ENCODE assay signal across 13 cellular contexts in genomic region chr17:64009571-64010402, GRCh38. TPM values are rescaled to one million over a fixed set of nuclear protein-coding genes. Genes with fewer than 3 reads are reported as not detected.
A peak's percentile ranks its signal among the peaks of the same experiment; 100 is the strongest.
DNase-seq lines count a peak whose midpoint lies in the region; ATAC-seq, FAIRE-seq and TF ChIP-seq lines count a peak whose summit lies in the region.
"Had no signal": no experiment of that assay in that cellular context is flagged by ENCODE, and none has a peak within 500 bp of the region (broad histone marks: within the 10 kb centered on the region; RNA-seq: fewer than 3 reads in every experiment).

No MANE protein-coding gene starts in this region.

- FAIRE-seq in RCC 7860 (lab: Jason Lieb, UNC): no peak

- H3K27ac ChIP-seq in CD8-positive, alpha-beta T cell (ENCODE audit: low read depth, low read length): no peak overlapping the region
- no peak overlapping the region for H3K27ac ChIP-seq in colonic mucosa
- H3K27ac ChIP-seq in neural progenitor cell: no peak overlapping the region

- peak overlapping the region; percentile 77 for H3K27ac Mint-ChIP-seq in CD8-positive, alpha-beta T cell
- peak overlapping the region; percentile 68 for H3K27ac Mint-ChIP-seq in neural progenitor cell
- H3K27ac Mint-ChIP-seq in osteocyte (ENCODE audit: unreplicated experiment): no peak overlapping the region

- peaks cover 77% of the 10 kb centered on the region for H3K4me1 Mint-ChIP-seq in CD8-positive, alpha-beta T cell (ENCODE audit: low read depth)
- H3K4me1 Mint-ChIP-seq in neural progenitor cell (peaks cover 26% of the 10 kb centered on the region), osteocyte (ENCODE audit: unreplicated experiment) (peaks cover 15% of the 10 kb centered on the region)

- no peaks in the 10 kb centered on the region for H3K9me3 Mint-ChIP-seq in CD8-positive, alpha-beta T cell
- H3K9me3 Mint-ChIP-seq in neural progenitor cell (no peaks in the 10 kb centered on the region), osteocyte (ENCODE audit: unreplicated experiment) (no peaks in the 10 kb centered on the region)

- peaks cover 16% of the 10 kb centered on the region for H3K36me3 ChIP-seq in CD8-positive, alpha-beta T cell (ENCODE audit: insufficient read depth, low read length)
- H3K36me3 ChIP-seq in colonic mucosa (no peaks in the 10 kb centered on the region), neural progenitor cell (no peaks in the 10 kb centered on the region)
- H3K36me3 ChIP-seq: HAP-1, stomach had no signal

- H3K79me2 ChIP-seq in neural progenitor cell (ENCODE audit: low read depth): no peaks in the 10 kb centered on the region

- CTCF ChIA-PET in CD8-positive, alpha-beta T cell (lab: Charles Lee): interaction anchor here (0.7 to 0.8 kb wide), 3 partner anchors 19 to 177 kb away, joined by 3 to 4 read pairs (median 3); no protein-coding TSS in a partner anchor

- DNase-seq in CD8-positive, alpha-beta T cell: no peak
- DNase-seq in M059J (ENCODE audit: low read depth) (peak; percentile 44), colonic mucosa (peak; percentile 15), neural progenitor cell (ENCODE audit: low spot score) (no peak), HUDEP-2 (lab: John Stamatoyannopoulos, UW; ENCODE audit: unreplicated experiment in 76 of 76) (no peak), osteocyte (ENCODE audit: extremely low spot score, unreplicated experiment) (no peak), RCC 7860 (ENCODE audit: low spot score) (no peak), pons (ENCODE audit: low spot score) (no peak)
- DNase-seq: caudate nucleus, heart left ventricle, NCI-H2029 treated with DMSO at 0.1 percent for 48 hours, stomach had no signal

- H4K20me1 ChIP-seq in neural progenitor cell (ENCODE audit: low read depth): no peaks in the 10 kb centered on the region

- no peak overlapping the region for H3K4me3 ChIP-seq in CD8-positive, alpha-beta T cell (ENCODE audit: low read depth, low read length)
- H3K4me3 ChIP-seq in colonic mucosa: no peak overlapping the region
- H3K4me3 ChIP-seq in neural progenitor cell: no peak overlapping the region
- H3K4me3 ChIP-seq: HAP-1, heart left ventricle, stomach had no signal

- no peaks in the 10 kb centered on the region for H3K27me3 Mint-ChIP-seq in CD8-positive, alpha-beta T cell (ENCODE audit: low read depth)
- H3K27me3 Mint-ChIP-seq in neural progenitor cell (ENCODE audit: insufficient read depth, low read depth) (peaks cover 2% of the 10 kb centered on the region), osteocyte (ENCODE audit: unreplicated experiment) (peaks cover 32% of the 10 kb centered on the region)

- peak overlapping the region; percentile 34 for H3K4me2 ChIP-seq in neural progenitor cell

- peaks cover 63% of the 10 kb centered on the region for H3K36me3 Mint-ChIP-seq in CD8-positive, alpha-beta T cell
- H3K36me3 Mint-ChIP-seq in neural progenitor cell (no peaks in the 10 kb centered on the region), osteocyte (ENCODE audit: unreplicated experiment) (no peaks in the 10 kb centered on the region)

- TF ChIP-seq CTCF in CD8-positive, alpha-beta T cell (IDR thresholded peaks at IDR 0.05): no peak
- TF ChIP-seq CTCF in colonic mucosa (IDR thresholded peaks at IDR 0.05) (no peak), neural progenitor cell (IDR thresholded peaks at IDR 0.05) (no peak), osteocyte (IDR thresholded peaks at IDR 0.05) (no peak)

- no peaks in the 10 kb centered on the region for H3K9me3 ChIP-seq in CD8-positive, alpha-beta T cell (ENCODE audit: low read length)
- H3K9me3 ChIP-seq in colonic mucosa (no peaks in the 10 kb centered on the region), neural progenitor cell (ENCODE audit: low read depth) (no peaks in the 10 kb centered on the region)
- H3K9me3 ChIP-seq: HAP-1, heart left ventricle had no signal

- POLR2A ChIA-PET in CD8-positive, alpha-beta T cell (lab: Charles Lee): interaction anchor here (1.2 kb wide), 1 partner anchor 16 kb away, joined by 3 read pairs; no protein-coding TSS in a partner anchor

- H2AFZ ChIP-seq in neural progenitor cell (replicated peaks): no peak overlapping the region

- ATAC-seq in CD8-positive, alpha-beta T cell: no peak
- ATAC-seq: heart left ventricle had no signal

- intact Hi-C loops in CD8-positive, alpha-beta T cell (cut with DNase I, micrococcal nuclease): loop anchor here in 1 of 2 experiments (2.0 kb wide), 1 partner anchor 17 kb away; no protein-coding TSS in a partner anchor
- intact Hi-C loops in colonic mucosa (cut with DNase I): no loop called here

- no peak overlapping the region for H3K9ac ChIP-seq in colonic mucosa (ENCODE audit: low read depth in 2 of 2, low read length in 2 of 2)
- no peak overlapping the region for H3K9ac ChIP-seq in neural progenitor cell

- no peaks in the 10 kb centered on the region for H3K27me3 ChIP-seq in CD8-positive, alpha-beta T cell (ENCODE audit: insufficient read depth, low read length)
- H3K27me3 ChIP-seq in colonic mucosa: no peaks in the 10 kb centered on the region
- H3K27me3 ChIP-seq in neural progenitor cell: no peaks in the 10 kb centered on the region
- H3K27me3 ChIP-seq: heart left ventricle, stomach had no signal

- peaks cover 5% of the 10 kb centered on the region for H3F3A ChIP-seq in neural progenitor cell (ENCODE audit: low read depth)

- peaks cover 69% of the 10 kb centered on the region for H3K4me1 ChIP-seq in CD8-positive, alpha-beta T cell (ENCODE audit: insufficient read depth, low read length)
- peaks cover 3% of the 10 kb centered on the region for H3K4me1 ChIP-seq in colonic mucosa
- peaks cover 27% of the 10 kb centered on the region for H3K4me1 ChIP-seq in neural progenitor cell
- H3K4me1 ChIP-seq: HAP-1 had no signal

- peak overlapping the region; percentile 5 for H3K4me3 Mint-ChIP-seq in CD8-positive, alpha-beta T cell
- H3K4me3 Mint-ChIP-seq in neural progenitor cell (no peak overlapping the region), osteocyte (ENCODE audit: unreplicated experiment) (no peak overlapping the region)

RNA-seq across cellular contexts. Expression of gene ICAM2, which starts 10.6 kb away (rescaled TPM):
- total RNA-seq in CD8-positive, alpha-beta T cell: 10 to 100 TPM; 38.0 to 38.7 TPM
- 0.84 and 1.0 TPM in 2 replicates for total RNA-seq in M059J (2014; rRNA removed; shearing (Covaris generic))
- total RNA-seq in colonic mucosa (1 to 10 TPM; 9.2 to 9.5 TPM), neural progenitor cell (ENCODE audit: low replicate concordance) (not detected in 2 replicates), osteocyte (not detected in 2 replicates)

RNA-seq across cellular contexts. Expression of gene PRR29, which starts 11.6 kb away (rescaled TPM):
- total RNA-seq in CD8-positive, alpha-beta T cell: under 1 TPM; 0.24 to 0.97 TPM
- 0.05 TPM in 1 of 2 replicates, not detected in the other for total RNA-seq in M059J (2014; rRNA removed; shearing (Covaris generic))
- under 1 TPM in 1 of 2 donors, not detected in 1; 0.16 TPM for total RNA-seq in colonic mucosa
- 0.95 and 1.5 TPM in 2 replicates for total RNA-seq in neural progenitor cell (ENCODE audit: low replicate concordance)
- not detected in 2 replicates for total RNA-seq in osteocyte

RNA-seq across cellular contexts. Expression of gene SCN4A, which starts 37.1 kb away (rescaled TPM):
- under 1 TPM in 1 of 2 experiments, not detected in 1; 0.14 TPM for total RNA-seq in CD8-positive, alpha-beta T cell
- total RNA-seq in M059J (2014; rRNA removed; shearing (Covaris generic)): not detected in 2 replicates
- total RNA-seq in colonic mucosa (under 1 TPM; 0.07 to 0.27 TPM), neural progenitor cell (ENCODE audit: low replicate concordance) (1.8 and 4.2 TPM in 2 replicates), osteocyte (not detected in 2 replicates)

Comparison
In these comparisons a context has a peak if more than half of its experiments do, and no peak if none do; other contexts are left out.
1. DNase-seq: peak in M059J (single experiment) and colonic mucosa (single experiment); none in CD8-positive, alpha-beta T cell (0 of 7), neural progenitor cell (single experiment), HUDEP-2 (0 of 76), osteocyte (single experiment), RCC 7860 (single experiment) and pons (single experiment).